Comparison of ENCODE assay signal across 1 cellular context in the genomic region with DNA sequence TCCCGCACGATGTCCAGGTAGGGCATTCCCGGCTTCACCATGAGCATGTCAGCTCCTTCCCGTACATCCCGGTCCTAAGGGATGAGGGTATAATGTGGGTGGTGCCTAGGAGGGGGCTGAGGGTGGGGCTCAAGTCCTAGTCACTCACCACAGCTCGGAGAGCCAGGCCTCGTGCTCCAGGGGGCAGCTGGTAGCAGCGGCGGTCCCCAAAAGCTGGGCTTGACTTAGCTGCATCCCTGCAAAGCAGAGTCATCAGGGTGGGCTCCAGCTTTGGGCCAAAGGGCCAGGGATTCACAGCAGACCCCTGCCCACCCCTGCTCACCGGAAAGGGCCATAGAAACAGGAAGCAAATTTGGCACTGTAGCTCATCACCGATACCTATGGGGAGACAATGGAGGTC.
TF ChIP-seq lines count a peak whose summit lies in the region.

No MANE protein-coding gene starts in this region.

TF ChIP-seq in IMR-90, 13 proteins besides CTCF, POLR2A, EP300 and RAD21:
- TF ChIP-seq USF2 (IDR thresholded peaks at IDR 0.05; ENCODE audit: low read depth, low read length) (no peak), MAZ (IDR thresholded peaks at IDR 0.05; ENCODE audit: borderline replicate concordance, low read depth, low read length) (no peak), BHLHE40 (IDR thresholded peaks at IDR 0.05; ENCODE audit: low read depth, low read length) (no peak), CEBPB (IDR thresholded peaks at IDR 0.05; ENCODE audit: low read depth, low read length) (no peak), NFE2L2 (IDR thresholded peaks at IDR 0.05; ENCODE audit: low read depth, low read length) (no peak), SMC3 (IDR thresholded peaks at IDR 0.05; ENCODE audit: low read depth, low read length) (no peak), CHD1 (IDR thresholded peaks at IDR 0.05; ENCODE audit: low read depth, low read length) (no peak), RCOR1 (IDR thresholded peaks at IDR 0.05; ENCODE audit: insufficient replicate concordance, low read length) (no peak), MAFK (IDR thresholded peaks at IDR 0.05; ENCODE audit: low read depth, low read length) (no peak), MXI1 (IDR thresholded peaks at IDR 0.05; ENCODE audit: borderline replicate concordance, low read depth, low read length) (no peak), RFX5 (IDR thresholded peaks at IDR 0.05; ENCODE audit: low read depth, low read length) (no peak)
- TF ChIP-seq, protein P1, sequence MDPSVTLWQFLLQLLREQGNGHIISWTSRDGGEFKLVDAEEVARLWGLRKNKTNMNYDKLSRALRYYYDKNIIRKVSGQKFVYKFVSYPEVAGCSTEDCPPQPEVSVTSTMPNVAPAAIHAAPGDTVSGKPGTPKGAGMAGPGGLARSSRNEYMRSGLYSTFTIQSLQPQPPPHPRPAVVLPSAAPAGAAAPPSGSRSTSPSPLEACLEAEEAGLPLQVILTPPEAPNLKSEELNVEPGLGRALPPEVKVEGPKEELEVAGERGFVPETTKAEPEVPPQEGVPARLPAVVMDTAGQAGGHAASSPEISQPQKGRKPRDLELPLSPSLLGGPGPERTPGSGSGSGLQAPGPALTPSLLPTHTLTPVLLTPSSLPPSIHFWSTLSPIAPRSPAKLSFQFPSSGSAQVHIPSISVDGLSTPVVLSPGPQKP (IDR thresholded peaks at IDR 0.05; ENCODE audit: borderline replicate concordance, low read depth, low read length), result no peak
